ENCODE assay signal across 1 cellular context in the genomic region with DNA sequence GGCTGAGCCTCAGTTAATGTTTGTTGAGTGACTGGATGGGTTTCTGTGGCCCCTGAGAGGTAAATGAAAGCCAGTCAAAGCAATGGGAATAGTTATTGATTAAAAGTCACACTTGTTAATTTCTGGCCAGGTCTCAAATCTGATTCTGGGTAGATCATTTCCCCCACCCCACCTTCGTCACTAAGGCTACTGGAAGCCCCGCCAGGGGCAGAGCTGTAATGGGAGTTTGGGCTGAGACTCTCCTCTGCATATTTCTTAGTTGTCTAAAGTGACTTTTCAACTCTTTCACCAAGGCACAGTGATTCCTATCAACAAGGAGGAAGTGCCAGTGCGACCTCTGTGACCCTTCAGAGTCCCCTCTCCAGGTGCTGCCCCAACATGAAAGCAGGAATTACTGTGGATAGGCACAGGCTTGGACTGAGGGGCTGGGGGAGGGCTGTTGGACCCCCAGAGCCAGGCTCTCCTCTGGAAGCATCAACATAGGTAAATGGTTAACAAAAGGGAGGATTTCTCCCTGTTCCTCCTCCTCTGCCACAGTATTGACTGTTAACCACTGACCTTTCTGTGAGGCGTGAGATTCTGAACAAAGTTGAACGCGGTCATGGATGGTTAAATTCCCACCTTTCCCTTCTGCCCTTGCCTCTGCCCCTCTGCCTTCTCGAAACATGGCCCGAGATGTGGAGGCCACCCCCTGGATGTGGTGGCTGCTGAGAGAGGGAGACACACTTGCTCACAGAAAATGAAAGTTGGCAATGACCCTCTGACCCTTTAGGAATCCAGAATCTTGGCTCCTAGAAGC.
A peak's percentile ranks its signal among the peaks of the same experiment; 100 is the strongest.
TF ChIP-seq lines count a peak whose summit lies in the region.

No MANE protein-coding gene starts in this region.

TF ChIP-seq in HepG2, 621 proteins besides CTCF, POLR2A, EP300 and RAD21 (continued from another document and continues in another):
- TF ChIP-seq, protein P1, sequence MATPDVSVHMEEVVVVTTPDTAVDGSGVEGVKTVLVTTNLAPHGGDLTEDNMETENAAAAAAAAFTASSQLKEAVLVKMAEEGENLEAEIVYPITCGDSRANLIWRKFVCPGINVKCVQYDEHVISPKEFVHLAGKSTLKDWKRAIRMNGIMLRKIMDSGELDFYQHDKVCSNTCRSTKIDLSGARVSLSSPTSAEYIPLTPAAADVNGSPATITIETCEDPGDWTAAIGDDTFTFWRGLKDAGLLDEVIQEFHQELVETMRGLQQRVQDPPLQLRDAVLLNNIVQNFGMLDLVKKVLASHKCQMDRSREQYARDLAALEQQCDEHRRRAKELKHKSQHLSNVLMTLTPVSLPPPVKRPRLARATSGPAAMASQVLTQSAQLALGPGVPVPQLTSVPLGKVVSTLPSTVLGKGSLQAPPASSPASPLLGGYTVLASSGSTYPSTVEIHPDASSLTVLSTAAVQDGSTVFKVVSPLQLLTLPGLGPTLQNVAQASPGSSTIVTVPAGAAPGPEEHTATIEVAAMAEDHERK (CRISPR knock-in tag; IDR thresholded peaks at IDR 0.05; ENCODE audit: low read depth): no peak
- no peak for TF ChIP-seq ZNF790 (CRISPR knock-in tag; IDR thresholded peaks at IDR 0.05; ENCODE audit: borderline replicate concordance)
- TF ChIP-seq ZBTB7B (CRISPR knock-in tag; IDR thresholded peaks at IDR 0.05): peak; percentile 96
- TF ChIP-seq YEATS4 (CRISPR knock-in tag; IDR thresholded peaks at IDR 0.05; ENCODE audit: borderline replicate concordance): no peak
- TF ChIP-seq, protein P2, sequence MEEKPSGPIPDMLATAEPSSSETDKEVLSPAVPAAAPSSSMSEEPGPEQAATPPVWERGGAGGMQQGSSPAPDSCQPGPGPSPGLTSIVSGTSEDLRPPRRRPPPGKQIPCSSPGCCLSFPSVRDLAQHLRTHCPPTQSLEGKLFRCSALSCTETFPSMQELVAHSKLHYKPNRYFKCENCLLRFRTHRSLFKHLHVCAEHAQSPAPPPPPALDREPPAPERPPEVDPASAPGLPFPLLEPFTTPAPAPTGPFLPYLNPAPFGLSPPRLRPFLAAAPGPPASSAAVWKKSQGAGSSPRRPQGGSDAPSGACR (CRISPR knock-in tag; IDR thresholded peaks at IDR 0.05): peak; percentile 31; the same call in 1 of the 2 replicates
- TF ChIP-seq, protein P3, sequence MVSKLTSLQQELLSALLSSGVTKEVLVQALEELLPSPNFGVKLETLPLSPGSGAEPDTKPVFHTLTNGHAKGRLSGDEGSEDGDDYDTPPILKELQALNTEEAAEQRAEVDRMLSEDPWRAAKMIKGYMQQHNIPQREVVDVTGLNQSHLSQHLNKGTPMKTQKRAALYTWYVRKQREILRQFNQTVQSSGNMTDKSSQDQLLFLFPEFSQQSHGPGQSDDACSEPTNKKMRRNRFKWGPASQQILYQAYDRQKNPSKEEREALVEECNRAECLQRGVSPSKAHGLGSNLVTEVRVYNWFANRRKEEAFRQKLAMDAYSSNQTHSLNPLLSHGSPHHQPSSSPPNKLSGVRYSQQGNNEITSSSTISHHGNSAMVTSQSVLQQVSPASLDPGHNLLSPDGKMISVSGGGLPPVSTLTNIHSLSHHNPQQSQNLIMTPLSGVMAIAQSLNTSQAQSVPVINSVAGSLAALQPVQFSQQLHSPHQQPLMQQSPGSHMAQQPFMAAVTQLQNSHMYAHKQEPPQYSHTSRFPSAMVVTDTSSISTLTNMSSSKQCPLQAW (CRISPR knock-in tag; IDR thresholded peaks at IDR 0.05): peak; percentile 32; the same call in 1 of the 2 replicates
- TF ChIP-seq MIXL1 (CRISPR knock-in tag; IDR thresholded peaks at IDR 0.05): peak; percentile 54; the same call in 1 of the 2 replicates
- TF ChIP-seq EHMT2 (IDR thresholded peaks at IDR 0.05; ENCODE audit: borderline replicate concordance, low read depth, low read length): no peak; the same call in 1 of the 2 replicates
- TF ChIP-seq, protein P4, sequence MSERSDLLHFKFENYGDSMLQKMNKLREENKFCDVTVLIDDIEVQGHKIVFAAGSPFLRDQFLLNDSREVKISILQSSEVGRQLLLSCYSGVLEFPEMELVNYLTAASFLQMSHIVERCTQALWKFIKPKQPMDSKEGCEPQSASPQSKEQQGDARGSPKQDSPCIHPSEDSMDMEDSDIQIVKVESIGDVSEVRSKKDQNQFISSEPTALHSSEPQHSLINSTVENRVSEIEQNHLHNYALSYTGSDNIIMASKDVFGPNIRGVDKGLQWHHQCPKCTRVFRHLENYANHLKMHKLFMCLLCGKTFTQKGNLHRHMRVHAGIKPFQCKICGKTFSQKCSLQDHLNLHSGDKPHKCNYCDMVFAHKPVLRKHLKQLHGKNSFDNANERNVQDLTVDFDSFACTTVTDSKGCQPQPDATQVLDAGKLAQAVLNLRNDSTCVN (CRISPR knock-in tag; IDR thresholded peaks at IDR 0.05; ENCODE audit: borderline replicate concordance): no peak
- no peak for TF ChIP-seq NCOA5 (CRISPR knock-in tag; IDR thresholded peaks at IDR 0.05)
- no peak for TF ChIP-seq ZNF232 (CRISPR knock-in tag; IDR thresholded peaks at IDR 0.05; ENCODE audit: borderline replicate concordance)
- peak; percentile 55; the same call in 1 of the 2 replicates for TF ChIP-seq PITX1 (CRISPR knock-in tag; IDR thresholded peaks at IDR 0.05)
- TF ChIP-seq ZNF652 (CRISPR knock-in tag; IDR thresholded peaks at IDR 0.05; ENCODE audit: borderline replicate concordance, low read depth): peak; percentile 71; the same call in 1 of the 2 replicates
- TF ChIP-seq LCORL (IDR thresholded peaks at IDR 0.05): no peak
- TF ChIP-seq LCORL (CRISPR knock-in tag; IDR thresholded peaks at IDR 0.05): 0 out of 2 replicates have a peak, but pooled peaks have one; percentile 39
- TF ChIP-seq PHF21A (CRISPR knock-in tag; IDR thresholded peaks at IDR 0.05): 0 out of 2 replicates have a peak, but pooled peaks have one; percentile 20
- TF ChIP-seq ZNF644 (CRISPR knock-in tag; IDR thresholded peaks at IDR 0.05; ENCODE audit: low read depth): 0 out of 2 replicates have a peak, but pooled peaks have one; percentile 7
- no peak for TF ChIP-seq ZNF788 (CRISPR knock-in tag; IDR thresholded peaks at IDR 0.05; ENCODE audit: borderline replicate concordance)
- no peak for TF ChIP-seq PRPF4 (IDR thresholded peaks at IDR 0.05; ENCODE audit: low read depth, low read length, poor library complexity, severe bottlenecking)
- no peak for TF ChIP-seq KMT2B (CRISPR knock-in tag; IDR thresholded peaks at IDR 0.05)
- TF ChIP-seq, protein P5, sequence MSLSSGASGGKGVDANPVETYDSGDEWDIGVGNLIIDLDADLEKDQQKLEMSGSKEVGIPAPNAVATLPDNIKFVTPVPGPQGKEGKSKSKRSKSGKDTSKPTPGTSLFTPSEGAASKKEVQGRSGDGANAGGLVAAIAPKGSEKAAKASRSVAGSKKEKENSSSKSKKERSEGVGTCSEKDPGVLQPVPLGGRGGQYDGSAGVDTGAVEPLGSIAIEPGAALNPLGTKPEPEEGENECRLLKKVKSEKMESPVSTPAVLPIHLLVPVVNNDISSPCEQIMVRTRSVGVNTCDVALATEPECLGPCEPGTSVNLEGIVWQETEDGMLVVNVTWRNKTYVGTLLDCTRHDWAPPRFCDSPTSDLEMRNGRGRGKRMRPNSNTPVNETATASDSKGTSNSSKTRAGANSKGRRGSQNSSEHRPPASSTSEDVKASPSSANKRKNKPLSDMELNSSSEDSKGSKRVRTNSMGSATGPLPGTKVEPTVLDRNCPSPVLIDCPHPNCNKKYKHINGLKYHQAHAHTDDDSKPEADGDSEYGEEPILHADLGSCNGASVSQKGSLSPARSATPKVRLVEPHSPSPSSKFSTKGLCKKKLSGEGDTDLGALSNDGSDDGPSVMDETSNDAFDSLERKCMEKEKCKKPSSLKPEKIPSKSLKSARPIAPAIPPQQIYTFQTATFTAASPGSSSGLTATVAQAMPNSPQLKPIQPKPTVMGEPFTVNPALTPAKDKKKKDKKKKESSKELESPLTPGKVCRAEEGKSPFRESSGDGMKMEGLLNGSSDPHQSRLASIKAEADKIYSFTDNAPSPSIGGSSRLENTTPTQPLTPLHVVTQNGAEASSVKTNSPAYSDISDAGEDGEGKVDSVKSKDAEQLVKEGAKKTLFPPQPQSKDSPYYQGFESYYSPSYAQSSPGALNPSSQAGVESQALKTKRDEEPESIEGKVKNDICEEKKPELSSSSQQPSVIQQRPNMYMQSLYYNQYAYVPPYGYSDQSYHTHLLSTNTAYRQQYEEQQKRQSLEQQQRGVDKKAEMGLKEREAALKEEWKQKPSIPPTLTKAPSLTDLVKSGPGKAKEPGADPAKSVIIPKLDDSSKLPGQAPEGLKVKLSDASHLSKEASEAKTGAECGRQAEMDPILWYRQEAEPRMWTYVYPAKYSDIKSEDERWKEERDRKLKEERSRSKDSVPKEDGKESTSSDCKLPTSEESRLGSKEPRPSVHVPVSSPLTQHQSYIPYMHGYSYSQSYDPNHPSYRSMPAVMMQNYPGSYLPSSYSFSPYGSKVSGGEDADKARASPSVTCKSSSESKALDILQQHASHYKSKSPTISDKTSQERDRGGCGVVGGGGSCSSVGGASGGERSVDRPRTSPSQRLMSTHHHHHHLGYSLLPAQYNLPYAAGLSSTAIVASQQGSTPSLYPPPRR (CRISPR knock-in tag; IDR thresholded peaks at IDR 0.05; ENCODE audit: borderline replicate concordance): peak; percentile 61; the same call in 1 of the 2 replicates
- TF ChIP-seq, protein P6, sequence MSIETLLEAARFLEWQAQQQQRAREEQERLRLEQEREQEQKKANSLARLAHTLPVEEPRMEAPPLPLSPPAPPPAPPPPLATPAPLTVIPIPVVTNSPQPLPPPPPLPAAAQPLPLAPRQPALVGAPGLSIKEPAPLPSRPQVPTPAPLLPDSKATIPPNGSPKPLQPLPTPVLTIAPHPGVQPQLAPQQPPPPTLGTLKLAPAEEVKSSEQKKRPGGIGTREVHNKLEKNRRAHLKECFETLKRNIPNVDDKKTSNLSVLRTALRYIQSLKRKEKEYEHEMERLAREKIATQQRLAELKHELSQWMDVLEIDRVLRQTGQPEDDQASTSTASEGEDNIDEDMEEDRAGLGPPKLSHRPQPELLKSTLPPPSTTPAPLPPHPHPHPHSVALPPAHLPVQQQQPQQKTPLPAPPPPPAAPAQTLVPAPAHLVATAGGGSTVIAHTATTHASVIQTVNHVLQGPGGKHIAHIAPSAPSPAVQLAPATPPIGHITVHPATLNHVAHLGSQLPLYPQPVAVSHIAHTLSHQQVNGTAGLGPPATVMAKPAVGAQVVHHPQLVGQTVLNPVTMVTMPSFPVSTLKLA (IDR thresholded peaks at IDR 0.05): no peak
- no peak for TF ChIP-seq PAF1 (CRISPR knock-in tag; IDR thresholded peaks at IDR 0.05)
- TF ChIP-seq ZNF10 (CRISPR knock-in tag; IDR thresholded peaks at IDR 0.05; ENCODE audit: borderline replicate concordance, low read depth): no peak
- no peak for TF ChIP-seq RAD51 (IDR thresholded peaks at IDR 0.05; ENCODE audit: borderline replicate concordance)
- TF ChIP-seq ZFY (CRISPR knock-in tag; IDR thresholded peaks at IDR 0.05): peak; percentile 38; the same call in 1 of the 2 replicates
- TF ChIP-seq, protein P7, sequence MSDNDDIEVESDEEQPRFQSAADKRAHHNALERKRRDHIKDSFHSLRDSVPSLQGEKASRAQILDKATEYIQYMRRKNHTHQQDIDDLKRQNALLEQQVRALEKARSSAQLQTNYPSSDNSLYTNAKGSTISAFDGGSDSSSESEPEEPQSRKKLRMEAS (IDR thresholded peaks at IDR 0.05): peak; percentile 68; the same call in 1 of the 2 replicates
- TF ChIP-seq ZNF446 (CRISPR knock-in tag; IDR thresholded peaks at IDR 0.05): no peak
- TF ChIP-seq PAX8 (CRISPR knock-in tag; IDR thresholded peaks at IDR 0.05; ENCODE audit: borderline replicate concordance): no peak
- no peak for TF ChIP-seq SKI (IDR thresholded peaks at IDR 0.05; ENCODE audit: partially characterized antibody)
- TF ChIP-seq, protein P8, sequence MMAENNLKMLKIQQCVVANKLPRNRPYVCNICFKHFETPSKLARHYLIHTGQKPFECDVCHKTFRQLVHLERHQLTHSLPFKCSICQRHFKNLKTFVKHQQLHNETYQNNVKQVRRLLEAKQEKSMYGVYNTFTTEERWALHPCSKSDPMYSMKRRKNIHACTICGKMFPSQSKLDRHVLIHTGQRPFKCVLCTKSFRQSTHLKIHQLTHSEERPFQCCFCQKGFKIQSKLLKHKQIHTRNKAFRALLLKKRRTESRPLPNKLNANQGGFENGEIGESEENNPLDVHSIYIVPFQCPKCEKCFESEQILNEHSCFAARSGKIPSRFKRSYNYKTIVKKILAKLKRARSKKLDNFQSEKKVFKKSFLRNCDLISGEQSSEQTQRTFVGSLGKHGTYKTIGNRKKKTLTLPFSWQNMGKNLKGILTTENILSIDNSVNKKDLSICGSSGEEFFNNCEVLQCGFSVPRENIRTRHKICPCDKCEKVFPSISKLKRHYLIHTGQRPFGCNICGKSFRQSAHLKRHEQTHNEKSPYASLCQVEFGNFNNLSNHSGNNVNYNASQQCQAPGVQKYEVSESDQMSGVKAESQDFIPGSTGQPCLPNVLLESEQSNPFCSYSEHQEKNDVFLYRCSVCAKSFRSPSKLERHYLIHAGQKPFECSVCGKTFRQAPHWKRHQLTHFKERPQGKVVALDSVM (CRISPR knock-in tag; IDR thresholded peaks at IDR 0.05): no peak
- TF ChIP-seq, protein P9, sequence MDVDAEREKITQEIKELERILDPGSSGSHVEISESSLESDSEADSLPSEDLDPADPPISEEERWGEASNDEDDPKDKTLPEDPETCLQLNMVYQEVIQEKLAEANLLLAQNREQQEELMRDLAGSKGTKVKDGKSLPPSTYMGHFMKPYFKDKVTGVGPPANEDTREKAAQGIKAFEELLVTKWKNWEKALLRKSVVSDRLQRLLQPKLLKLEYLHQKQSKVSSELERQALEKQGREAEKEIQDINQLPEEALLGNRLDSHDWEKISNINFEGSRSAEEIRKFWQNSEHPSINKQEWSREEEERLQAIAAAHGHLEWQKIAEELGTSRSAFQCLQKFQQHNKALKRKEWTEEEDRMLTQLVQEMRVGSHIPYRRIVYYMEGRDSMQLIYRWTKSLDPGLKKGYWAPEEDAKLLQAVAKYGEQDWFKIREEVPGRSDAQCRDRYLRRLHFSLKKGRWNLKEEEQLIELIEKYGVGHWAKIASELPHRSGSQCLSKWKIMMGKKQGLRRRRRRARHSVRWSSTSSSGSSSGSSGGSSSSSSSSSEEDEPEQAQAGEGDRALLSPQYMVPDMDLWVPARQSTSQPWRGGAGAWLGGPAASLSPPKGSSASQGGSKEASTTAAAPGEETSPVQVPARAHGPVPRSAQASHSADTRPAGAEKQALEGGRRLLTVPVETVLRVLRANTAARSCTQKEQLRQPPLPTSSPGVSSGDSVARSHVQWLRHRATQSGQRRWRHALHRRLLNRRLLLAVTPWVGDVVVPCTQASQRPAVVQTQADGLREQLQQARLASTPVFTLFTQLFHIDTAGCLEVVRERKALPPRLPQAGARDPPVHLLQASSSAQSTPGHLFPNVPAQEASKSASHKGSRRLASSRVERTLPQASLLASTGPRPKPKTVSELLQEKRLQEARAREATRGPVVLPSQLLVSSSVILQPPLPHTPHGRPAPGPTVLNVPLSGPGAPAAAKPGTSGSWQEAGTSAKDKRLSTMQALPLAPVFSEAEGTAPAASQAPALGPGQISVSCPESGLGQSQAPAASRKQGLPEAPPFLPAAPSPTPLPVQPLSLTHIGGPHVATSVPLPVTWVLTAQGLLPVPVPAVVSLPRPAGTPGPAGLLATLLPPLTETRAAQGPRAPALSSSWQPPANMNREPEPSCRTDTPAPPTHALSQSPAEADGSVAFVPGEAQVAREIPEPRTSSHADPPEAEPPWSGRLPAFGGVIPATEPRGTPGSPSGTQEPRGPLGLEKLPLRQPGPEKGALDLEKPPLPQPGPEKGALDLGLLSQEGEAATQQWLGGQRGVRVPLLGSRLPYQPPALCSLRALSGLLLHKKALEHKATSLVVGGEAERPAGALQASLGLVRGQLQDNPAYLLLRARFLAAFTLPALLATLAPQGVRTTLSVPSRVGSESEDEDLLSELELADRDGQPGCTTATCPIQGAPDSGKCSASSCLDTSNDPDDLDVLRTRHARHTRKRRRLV (CRISPR knock-in tag; IDR thresholded peaks at IDR 0.05): peak; percentile 23; the same call in 1 of the 2 replicates
- 0 out of 2 replicates have a peak, but pooled peaks have one; percentile 35 for TF ChIP-seq ATF1 (CRISPR knock-in tag; IDR thresholded peaks at IDR 0.05)
